Comparison of ENCODE assay signal across 24 cellular contexts in the genomic region with DNA sequence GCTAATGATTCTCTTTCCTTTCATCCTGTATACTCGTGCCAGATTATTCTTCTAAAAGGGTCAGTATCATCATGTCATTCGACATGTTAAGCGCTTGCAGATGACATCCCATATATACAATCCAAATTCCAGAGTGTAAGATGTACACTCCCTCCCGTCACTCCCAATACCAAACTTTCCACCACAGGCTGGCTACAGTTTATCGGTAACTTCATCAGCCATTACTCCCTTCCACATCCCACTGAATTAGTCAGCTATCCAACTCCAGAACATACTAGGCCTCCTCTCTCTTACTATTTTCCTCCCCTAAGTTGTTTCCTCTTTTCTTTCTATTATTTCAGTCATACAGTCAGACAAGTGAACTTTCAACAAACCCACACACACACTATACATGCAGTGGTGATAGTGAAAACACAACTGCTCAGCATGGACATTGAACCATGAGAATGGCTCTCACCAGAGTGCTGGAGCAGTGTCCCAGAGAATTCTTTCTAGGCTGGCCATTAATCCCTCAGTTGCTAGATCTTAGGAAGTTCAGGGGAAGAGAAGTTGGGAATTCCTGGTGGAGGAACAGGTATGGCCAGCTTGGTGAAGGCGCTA. TPM values are rescaled to one million over a fixed set of nuclear protein-coding genes. Genes with fewer than 3 reads are reported as not detected.
DNase-seq lines count a peak whose midpoint lies in the region; ATAC-seq and TF ChIP-seq lines count a peak whose summit lies in the region.
"Had no signal": no experiment of that assay in that cellular context is flagged by ENCODE, and none has a peak within 500 bp of the region (broad histone marks: within the 10 kb centered on the region; RNA-seq: fewer than 3 reads in every experiment).

No MANE protein-coding gene starts in this region.

- peaks cover 4% of the 10 kb centered on the region for H3K27me3 Mint-ChIP-seq in activated CD4-positive, alpha-beta memory T cell treated with anti-CD3 and anti-CD28 coated beads for 36 hours

- TF ChIP-seq CTCF in fibroblast of pulmonary artery (IDR thresholded peaks at IDR 0.05; ENCODE audit: low read length, missing control alignments): no peak

- intact Hi-C loops in activated CD4-positive, alpha-beta memory T cell treated with anti-CD3 and anti-CD28 coated beads for 36 hours (cut with micrococcal nuclease): no loop called here

- POLR2A ChIA-PET in activated CD4-positive, alpha-beta memory T cell treated with anti-CD3 and anti-CD28 coated beads for 36 hours (lab: Charles Lee): interaction anchor here (1.3 kb wide), 1 partner anchor 11 kb away, joined by 5 read pairs; a partner anchor contains a TSS

- CTCF ChIA-PET in activated CD4-positive, alpha-beta memory T cell treated with anti-CD3 and anti-CD28 coated beads for 36 hours (lab: Charles Lee): no interaction called here

- H3K9me3 Mint-ChIP-seq in activated CD4-positive, alpha-beta memory T cell treated with anti-CD3 and anti-CD28 coated beads for 36 hours: peaks cover 2% of the 10 kb centered on the region
- H3K9me3 Mint-ChIP-seq: T-helper 2 cell treated with Interferon-gamma antibody and Interleukin-4, amounts not matched to agents 5 μg/mL and 100 μg/mL, for 36 hours had no signal

- no peak overlapping the region for H3K4me3 ChIP-seq in fibroblast of pulmonary artery (replicated peaks; ENCODE audit: low read depth, low read length)
- H3K4me3 ChIP-seq: body of pancreas, dorsolateral prefrontal cortex, thoracic aorta had no signal

- peaks cover 3% of the 10 kb centered on the region for H3K4me1 Mint-ChIP-seq in activated CD4-positive, alpha-beta memory T cell treated with anti-CD3 and anti-CD28 coated beads for 36 hours (ENCODE audit: low read depth)

- H3K4me3 Mint-ChIP-seq in activated CD4-positive, alpha-beta memory T cell treated with anti-CD3 and anti-CD28 coated beads for 36 hours: no peak overlapping the region
- H3K4me3 Mint-ChIP-seq: activated CD4-positive, alpha-beta T cell treated with anti-CD3 and anti-CD28 coated beads for 36 hours; CD14-positive monocyte; T-helper 2 cell treated with Interferon-gamma antibody and Interleukin-4, amounts not matched to agents 5 μg/mL and 100 μg/mL, for 36 hours had no signal

- H3K36me3 Mint-ChIP-seq in activated CD4-positive, alpha-beta memory T cell treated with anti-CD3 and anti-CD28 coated beads for 36 hours: no peaks in the 10 kb centered on the region
- H3K36me3 Mint-ChIP-seq: CD14-positive monocyte had no signal

- H3K27ac Mint-ChIP-seq in activated CD4-positive, alpha-beta memory T cell treated with anti-CD3 and anti-CD28 coated beads for 36 hours: no peak overlapping the region
- H3K27ac Mint-ChIP-seq: activated CD4-positive, alpha-beta T cell treated with anti-CD3 and anti-CD28 coated beads for 36 hours; CD14-positive monocyte; T-helper 2 cell treated with Interferon-gamma antibody and Interleukin-4, amounts not matched to agents 5 μg/mL and 100 μg/mL, for 36 hours had no signal

- ATAC-seq in GM18502 (IDR thresholded peaks at IDR 0.05; ENCODE audit: poor library complexity, unreplicated experiment): peak; percentile 43
- ATAC-seq in GM21717 (IDR thresholded peaks at IDR 0.05; ENCODE audit: unreplicated experiment): peak; percentile 28
- ATAC-seq in HG03159 (IDR thresholded peaks at IDR 0.05; ENCODE audit: unreplicated experiment): peak; percentile 38
- ATAC-seq: activated CD4-positive, alpha-beta T cell treated with anti-CD3 and anti-CD28 coated beads for 36 hours; body of pancreas; left ventricle myocardium superior; stimulated activated naive CD8-positive, alpha-beta T cell treated with anti-CD3 and anti-CD28 coated beads, Interleukin-15, Interleukin-2, amounts not matched to agents 100 U/mL and 50 U/mL, for 24 hours had no signal

- DNase-seq in fibroblast of pulmonary artery (ENCODE audit: low read depth): peak; percentile 46
- no peak for DNase-seq in epidermal melanocyte (ENCODE audit: insufficient read length, low spot score)
- no peak for DNase-seq in activated CD4-positive, alpha-beta memory T cell treated with anti-CD3 and anti-CD28 coated beads for 36 hours
- no peak for DNase-seq in activated CD4-positive, alpha-beta T cell treated with anti-CD3 and anti-CD28 coated beads, Interleukin-2, amount 50 U/mL, for 4 hours
- DNase-seq: activated CD4-positive, alpha-beta T cell treated with anti-CD3 and anti-CD28 coated beads for 36 hours; activated gamma-delta T cell treated with Interleukin-2 at 50 U/mL for 16 hours; activated T-cell treated with anti-CD3 and anti-CD28 coated beads, Interleukin-2, amount 50 U/mL, for 1 hour; body of pancreas; DMS79 treated with DMSO at 0.1 percent for 48 hours; dorsolateral prefrontal cortex; glutamatergic neuron; left ventricle myocardium superior; NCI-H1092 treated with DMSO at 0.1 percent for 48 hours; NCI-H2107; NCI-H446; NCI-H774; stimulated activated naive CD8-positive, alpha-beta T cell treated with anti-CD3 and anti-CD28 coated beads, Interleukin-15, Interleukin-2, amounts not matched to agents 100 U/mL and 50 U/mL, for 24 hours had no signal

RNA-seq across cellular contexts. Expression of a gene that starts 10.6 kb away (rescaled TPM):
- 10 to 100 TPM; 32.3 to 34.4 TPM for total RNA-seq in activated CD4-positive, alpha-beta memory T cell treated with anti-CD3 and anti-CD28 coated beads for 36 hours

RNA-seq across cellular contexts. Expression of a gene that starts 38.4 kb away (rescaled TPM):
- total RNA-seq in activated CD4-positive, alpha-beta memory T cell treated with anti-CD3 and anti-CD28 coated beads for 36 hours: 1 to 10 TPM; 3.7 to 3.8 TPM

RNA-seq across cellular contexts. Expression of a gene that starts 57.4 kb away (rescaled TPM):
- not detected for total RNA-seq in activated CD4-positive, alpha-beta memory T cell treated with anti-CD3 and anti-CD28 coated beads for 36 hours
- total RNA-seq: activated CD4-positive, alpha-beta T cell treated with anti-CD3 and anti-CD28 coated beads for 36 hours; activated CD8-positive, alpha-beta memory T cell treated with anti-CD3 and anti-CD28 coated beads for 36 hours had no signal
